ENCODE assay signal across 8 cellular contexts in genomic region chr6:100176321-100176950, GRCh38.
A peak's percentile ranks its signal among the peaks of the same experiment; 100 is the strongest.
DNase-seq lines count a peak whose midpoint lies in the region; ATAC-seq, FAIRE-seq and TF ChIP-seq lines count a peak whose summit lies in the region.

No MANE protein-coding gene starts in this region.

- TF ChIP-seq CTCF in AG09319 (IDR thresholded peaks at IDR 0.05; ENCODE audit: low read depth, low read length) = peak; percentile 60
- TF ChIP-seq CTCF in WTC11 (IDR thresholded peaks at IDR 0.05) = no peak
- peak; percentile 37 for TF ChIP-seq CTCF in kidney (IDR thresholded peaks at IDR 0.05; ENCODE audit: borderline replicate concordance, extremely low read depth, insufficient read depth)
- TF ChIP-seq CTCF in activated CD8-positive, alpha-beta T cell treated with anti-CD3 and anti-CD28 coated beads for 36 hours (IDR thresholded peaks at IDR 0.05) = no peak

- no peaks in the 10 kb centered on the region for H3K9me3 ChIP-seq in kidney (ENCODE audit: control insufficient read depth in 1 of 2, low read length in 2 of 2)

- H3K9me3 Mint-ChIP-seq in WTC11 = no peaks in the 10 kb centered on the region
- no peaks in the 10 kb centered on the region for H3K9me3 Mint-ChIP-seq in activated CD8-positive, alpha-beta T cell treated with anti-CD3 and anti-CD28 coated beads for 36 hours

- H3K4me1 Mint-ChIP-seq in WTC11 = peaks cover 42% of the 10 kb centered on the region
- H3K4me1 Mint-ChIP-seq in activated CD8-positive, alpha-beta T cell treated with anti-CD3 and anti-CD28 coated beads for 36 hours (ENCODE audit: low read depth) = no peaks in the 10 kb centered on the region

- no peak overlapping the region for H3K27ac Mint-ChIP-seq in WTC11
- H3K27ac Mint-ChIP-seq in activated CD8-positive, alpha-beta T cell treated with anti-CD3 and anti-CD28 coated beads for 36 hours = no peak overlapping the region

- POLR2A ChIA-PET in WTC11 (lab: Charles Lee) = no interaction called here
- POLR2A ChIA-PET in activated CD8-positive, alpha-beta T cell treated with anti-CD3 and anti-CD28 coated beads for 36 hours (lab: Charles Lee) = no interaction called here

- no peak overlapping the region for H3K4me3 ChIP-seq in kidney (ENCODE audit: low read length in 2 of 2)

- H3K4me1 ChIP-seq in kidney (ENCODE audit: control insufficient read depth in 1 of 2, insufficient read depth in 1 of 2, low read depth in 1 of 2, low read length in 2 of 2) = peaks cover 2 to 10% of the 10 kb centered on the region in 2 donors

- H3K36me3 ChIP-seq in kidney (ENCODE audit: control insufficient read depth in 1 of 2, insufficient read depth in 2 of 2, low read length in 2 of 2) = no peaks in the 10 kb centered on the region

- DNase-seq in AG09319 (ENCODE audit: extremely low read depth, low read depth) (peak; percentile 30), HS-5 (ENCODE audit: low read depth) (peak; percentile 28), WTC11 (ENCODE audit: low spot score) (no peak), kidney (peak; percentile 35), mucosa of gallbladder (ENCODE audit: low spot score) (no peak)
- no peak for DNase-seq in activated CD8-positive, alpha-beta T cell treated with anti-CD3 and anti-CD28 coated beads for 36 hours
- DNase-seq in activated CD4-positive, alpha-beta T cell treated with anti-CD3 and anti-CD28 coated beads for 1 hour = no peak

- H3K4me3 Mint-ChIP-seq in WTC11 = no peak overlapping the region
- no peak overlapping the region for H3K4me3 Mint-ChIP-seq in activated CD8-positive, alpha-beta T cell treated with anti-CD3 and anti-CD28 coated beads for 36 hours

- intact Hi-C loops in kidney (cut with DNase I) = no loop called here
- intact Hi-C loops in activated CD8-positive, alpha-beta T cell treated with anti-CD3 and anti-CD28 coated beads for 36 hours (cut with micrococcal nuclease) = no loop called here

- H3K9ac ChIP-seq in kidney (ENCODE audit: low read length in 2 of 2) = no peak overlapping the region

- peak; percentile 75 for ATAC-seq in WTC11
- ATAC-seq in HG03521 (IDR thresholded peaks at IDR 0.05; ENCODE audit: unreplicated experiment) = no peak
- ATAC-seq in activated CD8-positive, alpha-beta T cell treated with anti-CD3 and anti-CD28 coated beads for 36 hours = no peak

- no peak for FAIRE-seq in kidney (lab: Jason Lieb, UNC)

- CTCF ChIA-PET in WTC11 (lab: Charles Lee) = interaction anchor here (0.8 to 1.8 kb wide), 10 partner anchors 9 to 284 kb away, joined by 3 to 12 read pairs (median 3); no protein-coding TSS in a partner anchor
- CTCF ChIA-PET in activated CD8-positive, alpha-beta T cell treated with anti-CD3 and anti-CD28 coated beads for 36 hours (lab: Charles Lee) = interaction anchor here (1.0 kb wide), 1 partner anchor 304 kb away, joined by 3 read pairs; no protein-coding TSS in a partner anchor

- no peaks in the 10 kb centered on the region for H3K36me3 Mint-ChIP-seq in WTC11
- H3K36me3 Mint-ChIP-seq in activated CD8-positive, alpha-beta T cell treated with anti-CD3 and anti-CD28 coated beads for 36 hours (ENCODE audit: low read depth) = no peaks in the 10 kb centered on the region

- no peak overlapping the region for H3K27ac ChIP-seq in kidney (ENCODE audit: low read depth in 2 of 2, low read length in 2 of 2)

- H3K27me3 Mint-ChIP-seq in WTC11 (ENCODE audit: low read depth) = no peaks in the 10 kb centered on the region
- peaks cover 5% of the 10 kb centered on the region for H3K27me3 Mint-ChIP-seq in activated CD8-positive, alpha-beta T cell treated with anti-CD3 and anti-CD28 coated beads for 36 hours

TF ChIP-seq in WTC11, 78 proteins besides CTCF, POLR2A, EP300 and RAD21:
- no peak for TF ChIP-seq CREB1 (CRISPR knock-in tag; IDR thresholded peaks at IDR 0.05)
- TF ChIP-seq AFF4 (CRISPR knock-in tag; IDR thresholded peaks at IDR 0.05; ENCODE audit: borderline replicate concordance) = no peak
- TF ChIP-seq USF2 (CRISPR knock-in tag; IDR thresholded peaks at IDR 0.05) = no peak
- no peak for TF ChIP-seq ZNF423 (CRISPR knock-in tag; IDR thresholded peaks at IDR 0.05)
- peak; percentile 11; the same call in 1 of the 2 replicates for TF ChIP-seq ZNF121 (CRISPR knock-in tag; IDR thresholded peaks at IDR 0.05)

Comparison
In these comparisons a context has a peak if more than half of its experiments do, and no peak if none do; other contexts are left out.
1. DNase-seq: peak in AG09319 (single experiment), HS-5 (single experiment) and kidney (single experiment); none in WTC11 (single experiment), activated CD8-positive, alpha-beta T cell treated with anti-CD3 and anti-CD28 coated beads for 36 hours (single experiment), mucosa of gallbladder (single experiment) and activated CD4-positive, alpha-beta T cell treated with anti-CD3 and anti-CD28 coated beads for 1 hour (single experiment).
2. CTCF ChIP-seq: peak in AG09319 (single experiment) and kidney (single experiment); none in WTC11 (single experiment) and activated CD8-positive, alpha-beta T cell treated with anti-CD3 and anti-CD28 coated beads for 36 hours (single experiment).